In genomic region chr16:49532243-49532870, GRCh38 we compare ENCODE assay signal across 32 cellular contexts.
DNase-seq lines count a peak whose midpoint lies in the region; ATAC-seq, FAIRE-seq and TF ChIP-seq lines count a peak whose summit lies in the region.
"Had no signal": no experiment of that assay in that cellular context is flagged by ENCODE, and none has a peak within 500 bp of the region (broad histone marks: within the 10 kb centered on the region; RNA-seq: fewer than 3 reads in every experiment).

No MANE protein-coding gene starts in this region.

- H3K4me1 ChIP-seq in BLaER1 treated with 17β-estradiol and CSF1 and Interleukin-3, amounts not matched to agents 10 nM and 100 nM = peaks cover 37 to 65% (median 59%) of the 10 kb centered on the region in 10 experiments
- H3K4me1 ChIP-seq in neural progenitor cell (peaks cover 72% of the 10 kb centered on the region), pancreas (no peaks in the 10 kb centered on the region)
- H3K4me1 ChIP-seq: psoas muscle had no signal

- H3K36me3 Mint-ChIP-seq in neural progenitor cell (no peaks in the 10 kb centered on the region), natural killer cell (no peaks in the 10 kb centered on the region)
- H3K36me3 Mint-ChIP-seq: mesothelial cell of epicardium, T-cell had no signal

- DNase-seq in H7 = peak; percentile 79
- DNase-seq in SK-N-DZ (ENCODE audit: low spot score) = peak; percentile 68
- peak; percentile 59 for DNase-seq in neural progenitor cell (ENCODE audit: low spot score)
- DNase-seq in pancreas = no peak
- no peak for DNase-seq in natural killer cell
- DNase-seq: activated CD4-positive, alpha-beta T cell treated with anti-CD3 and anti-CD28 coated beads for 48 hours; activated naive CD4-positive, alpha-beta T cell treated with anti-CD3 and anti-CD28 coated beads, Interleukin-2, amount 50 U/mL, for 16 hours; brain microvascular endothelial cell; Calu3; cerebellar nuclear complex; head of caudate nucleus; kidney; MV-4-11; NCI-H187; NCI-H2171 treated with DMSO at 0.1 percent for 48 hours; NCI-H526; nucleus accumbens; psoas muscle; RPMI8226; stimulated activated naive CD4-positive, alpha-beta T cell treated with Interleukin-2 at 50 U/mL for 16 hours; T-cell had no signal

- 77 to 81% methylated on average over 13 of the region's 13 CpGs for WGBS in pancreas, 2 donors

- intact Hi-C loops in pancreas (cut with DNase I) = no loop called here
- intact Hi-C loops in natural killer cell (cut with micrococcal nuclease) = no loop called here

- H3K4me3 Mint-ChIP-seq in neural progenitor cell (no peak overlapping the region), natural killer cell (no peak overlapping the region)
- H3K4me3 Mint-ChIP-seq: activated T-helper 17 cell treated with anti-CD3 and anti-CD28 coated beads, Interleukin-2, amount 50 U/mL, for 72 hours; CD14-positive monocyte; mesothelial cell of epicardium; T-cell had no signal

- H3K27ac ChIP-seq in BLaER1 treated with 17β-estradiol and CSF1 and Interleukin-3, amounts not matched to agents 10 nM and 100 nM = peak overlapping the region in 2 of 11 experiments; percentile 26 to 41; a peak in 2 of 22 replicates
- H3K27ac ChIP-seq in neural progenitor cell (no peak overlapping the region), pancreas (no peak overlapping the region)
- H3K27ac ChIP-seq: brain microvascular endothelial cell, esophagus muscularis mucosa, psoas muscle, suprapubic skin had no signal

- H3F3A ChIP-seq in neural progenitor cell (ENCODE audit: low read depth) = peaks cover 22% of the 10 kb centered on the region

- no peaks in the 10 kb centered on the region for H3K9me3 Mint-ChIP-seq in neural progenitor cell
- H3K9me3 Mint-ChIP-seq in natural killer cell = no peaks in the 10 kb centered on the region
- H3K9me3 Mint-ChIP-seq: activated T-helper 17 cell treated with anti-CD3 and anti-CD28 coated beads, Interleukin-2, amount 50 U/mL, for 72 hours; CD14-positive monocyte; mesothelial cell of epicardium; T-cell had no signal

- H3K27ac Mint-ChIP-seq in neural progenitor cell (no peak overlapping the region), natural killer cell (no peak overlapping the region)
- H3K27ac Mint-ChIP-seq: activated T-helper 17 cell treated with anti-CD3 and anti-CD28 coated beads, Interleukin-2, amount 50 U/mL, for 72 hours; mesothelial cell of epicardium; T-cell had no signal

- H3K27me3 Mint-ChIP-seq in neural progenitor cell (ENCODE audit: insufficient read depth, low read depth) = peaks cover 10% of the 10 kb centered on the region
- peaks cover 0 to 14% of the 10 kb centered on the region in 2 donors for H3K27me3 Mint-ChIP-seq in natural killer cell (ENCODE audit: low read depth in 2 of 2)
- H3K27me3 Mint-ChIP-seq: activated T-helper 17 cell treated with anti-CD3 and anti-CD28 coated beads, Interleukin-2, amount 50 U/mL, for 72 hours had no signal

- no peaks in the 10 kb centered on the region for H3K9me3 ChIP-seq in BLaER1 treated with 17β-estradiol and CSF1 and Interleukin-3, amounts not matched to agents 10 nM and 100 nM (replicated peaks in 1 of 11)
- H3K9me3 ChIP-seq in neural progenitor cell (ENCODE audit: low read depth) (no peaks in the 10 kb centered on the region), pancreas (no peaks in the 10 kb centered on the region)
- H3K9me3 ChIP-seq: esophagus muscularis mucosa, HAP-1, psoas muscle, suprapubic skin had no signal

- no peak for ATAC-seq in GM18498 (IDR thresholded peaks at IDR 0.05; ENCODE audit: unreplicated experiment)
- ATAC-seq in pancreas = no peak
- no peak for ATAC-seq in GM18870 (IDR thresholded peaks at IDR 0.05; ENCODE audit: unreplicated experiment)
- no peak for ATAC-seq in natural killer cell
- ATAC-seq: activated T-helper 17 cell treated with anti-CD3 and anti-CD28 coated beads, Interleukin-2, amount 50 U/mL, for 72 hours; psoas muscle; T-cell had no signal

- no peaks in the 10 kb centered on the region for H3K36me3 ChIP-seq in BLaER1 treated with 17β-estradiol and CSF1 and Interleukin-3, amounts not matched to agents 10 nM and 100 nM
- H3K36me3 ChIP-seq in H7 (replicated peaks; ENCODE audit: control insufficient read depth, insufficient read depth, low read length) = no peaks in the 10 kb centered on the region
- no peaks in the 10 kb centered on the region for H3K36me3 ChIP-seq in neural progenitor cell
- H3K36me3 ChIP-seq in pancreas = no peaks in the 10 kb centered on the region
- H3K36me3 ChIP-seq: brain microvascular endothelial cell, esophagus muscularis mucosa, HAP-1, suprapubic skin had no signal

- H3K9ac ChIP-seq in BLaER1 treated with 17β-estradiol and CSF1 and Interleukin-3, amounts not matched to agents 10 nM and 100 nM = peak overlapping the region in 3 of 11 experiments; percentile 3 to 32 (median 3); a peak in 2 of 22 replicates
- no peak overlapping the region for H3K9ac ChIP-seq in neural progenitor cell

- H3K79me2 ChIP-seq in neural progenitor cell (ENCODE audit: low read depth) = peaks cover 18% of the 10 kb centered on the region

- FAIRE-seq in pancreas (lab: Jason Lieb, UNC) = no peak
- FAIRE-seq: endometrium, kidney had no signal

- H3K4me3 ChIP-seq in BLaER1 treated with 17β-estradiol and CSF1 and Interleukin-3, amounts not matched to agents 10 nM and 100 nM = no peak overlapping the region
- H3K4me3 ChIP-seq in H7 (ENCODE audit: insufficient read depth, low read depth, low read length) (no peak overlapping the region), neural progenitor cell (no peak overlapping the region), pancreas (no peak overlapping the region)
- H3K4me3 ChIP-seq: esophagus muscularis mucosa, HAP-1, psoas muscle, skin epidermis, suprapubic skin had no signal

- peaks cover 0 to 73% (median under 1%) of the 10 kb centered on the region in 11 experiments; a peak in 4 of 22 replicates for H4K20me1 ChIP-seq in BLaER1 treated with 17β-estradiol and CSF1 and Interleukin-3, amounts not matched to agents 10 nM and 100 nM
- H4K20me1 ChIP-seq in neural progenitor cell (ENCODE audit: low read depth) = peaks cover 91% of the 10 kb centered on the region

- peaks cover 0 to 20% (median 0%) of the 10 kb centered on the region in 11 experiments; a peak in 4 of 22 replicates for H3K27me3 ChIP-seq in BLaER1 treated with 17β-estradiol and CSF1 and Interleukin-3, amounts not matched to agents 10 nM and 100 nM
- no peaks in the 10 kb centered on the region for H3K27me3 ChIP-seq in H7 (ENCODE audit: control insufficient read depth, insufficient read depth, low read length)
- H3K27me3 ChIP-seq in neural progenitor cell = no peaks in the 10 kb centered on the region
- H3K27me3 ChIP-seq in pancreas = no peaks in the 10 kb centered on the region
- H3K27me3 ChIP-seq: brain microvascular endothelial cell, esophagus muscularis mucosa, suprapubic skin had no signal

- peak overlapping the region in 9 of 11 experiments; percentile 85 to 92 (median 88); a peak in 17 of 22 replicates for H3K4me2 ChIP-seq in BLaER1 treated with 17β-estradiol and CSF1 and Interleukin-3, amounts not matched to agents 10 nM and 100 nM
- peak overlapping the region; percentile 36 for H3K4me2 ChIP-seq in neural progenitor cell

- TF ChIP-seq CTCF in neural progenitor cell (IDR thresholded peaks at IDR 0.05) = no peak
- no peak for TF ChIP-seq CTCF in pancreas (IDR thresholded peaks at IDR 0.05)
- TF ChIP-seq CTCF in natural killer cell (IDR thresholded peaks at IDR 0.05) = no peak

- H2AFZ ChIP-seq in neural progenitor cell (replicated peaks) = no peak overlapping the region

- peaks cover 78% of the 10 kb centered on the region for H3K4me1 Mint-ChIP-seq in neural progenitor cell
- peaks cover 10 to 14% of the 10 kb centered on the region in 2 donors for H3K4me1 Mint-ChIP-seq in natural killer cell
- H3K4me1 Mint-ChIP-seq: activated T-helper 17 cell treated with anti-CD3 and anti-CD28 coated beads, Interleukin-2, amount 50 U/mL, for 72 hours had no signal

Comparison
In these comparisons a context has a peak if more than half of its experiments do, and no peak if none do; other contexts are left out.
1. DNase-seq: peak in H7 (single experiment), SK-N-DZ (single experiment) and neural progenitor cell (single experiment); none in pancreas (0 of 6) and natural killer cell (single experiment).